Comparison of ENCODE assay signal across 1 cellular context in the genomic region with DNA sequence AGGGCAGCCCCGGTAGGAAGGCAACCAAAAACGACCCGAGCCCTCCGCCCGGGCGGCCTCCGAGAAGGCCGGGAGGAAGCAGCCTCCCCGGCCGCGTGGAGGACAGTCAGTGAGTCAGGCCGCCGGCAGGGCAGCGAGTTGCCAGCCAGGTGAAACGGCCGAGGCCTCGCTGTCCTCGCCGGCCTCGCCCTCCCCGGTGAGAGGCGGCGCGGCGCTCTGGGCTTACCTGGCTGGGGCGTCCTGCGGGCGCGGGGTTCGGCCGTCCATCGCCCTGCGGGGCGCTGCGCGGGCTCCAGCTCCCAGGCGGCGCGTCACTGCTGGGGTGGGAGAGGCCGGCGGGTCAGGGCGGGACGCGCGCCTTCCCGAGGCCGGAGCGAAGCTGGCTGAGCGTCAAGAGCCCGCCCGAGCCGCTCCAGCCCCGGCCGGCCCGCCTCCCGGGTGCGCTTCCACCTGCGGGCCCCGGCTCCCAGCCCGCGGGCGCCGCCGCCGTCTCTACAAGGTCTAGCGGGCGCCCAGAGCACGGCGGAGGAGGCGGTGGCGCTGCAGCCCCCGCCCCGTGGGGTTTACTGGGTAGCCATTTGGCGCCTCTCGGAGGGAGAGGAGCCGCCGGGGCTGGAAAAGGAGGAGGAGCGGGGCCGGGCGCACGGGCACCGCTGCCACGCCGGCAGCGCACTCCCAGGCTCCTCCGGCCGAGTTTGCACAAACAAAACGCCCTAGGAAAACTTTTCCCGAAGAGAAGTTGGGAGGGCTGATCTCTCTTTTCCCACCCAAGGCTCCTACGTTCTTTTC.
TF ChIP-seq lines count a peak whose summit lies in the region.

No MANE protein-coding gene starts in this region.

TF ChIP-seq in HepG2, 621 proteins besides CTCF, POLR2A, EP300 and RAD21 (continued from another document and continues in another):
- no peak for TF ChIP-seq ZSCAN5A (CRISPR knock-in tag; IDR thresholded peaks at IDR 0.05; ENCODE audit: borderline replicate concordance)
- TF ChIP-seq ZNF841 (CRISPR knock-in tag; IDR thresholded peaks at IDR 0.05; ENCODE audit: borderline replicate concordance) = no peak; the same call in 1 of the 2 replicates
- TF ChIP-seq NCOA1 (CRISPR knock-in tag; IDR thresholded peaks at IDR 0.05) = peak; percentile 76; the same call in 1 of the 2 replicates
- TF ChIP-seq ZNF737 (CRISPR knock-in tag; IDR thresholded peaks at IDR 0.05; ENCODE audit: borderline replicate concordance) = no peak
- 0 out of 2 replicates have a peak, but pooled peaks have one; percentile 38 for TF ChIP-seq IRF2 (CRISPR knock-in tag; IDR thresholded peaks at IDR 0.05)
- TF ChIP-seq EZH2 (conservative IDR thresholded peaks at IDR 0.05; ENCODE audit: low read depth, low read length) = no peak
- TF ChIP-seq DZIP1 (CRISPR knock-in tag; IDR thresholded peaks at IDR 0.05) = 0 out of 2 replicates have a peak, but pooled peaks have one; percentile 68
- no peak for TF ChIP-seq ONECUT2 (CRISPR knock-in tag; IDR thresholded peaks at IDR 0.05)
- TF ChIP-seq SOX13 (IDR thresholded peaks at IDR 0.05) = no peak
- TF ChIP-seq SOX13 (CRISPR knock-in tag; conservative IDR thresholded peaks at IDR 0.05 in 1 of 2, IDR thresholded peaks at IDR 0.05 in 1 of 2) = peak in 1 of 2 experiments; percentile 18; a peak in 1 of 4 replicates
- TF ChIP-seq PHF8 (CRISPR knock-in tag; IDR thresholded peaks at IDR 0.05) = peak; percentile 61; the same call in 1 of the 2 replicates
- peak; percentile 33; the same call in 1 of the 2 replicates for TF ChIP-seq ZNF138 (CRISPR knock-in tag; IDR thresholded peaks at IDR 0.05; ENCODE audit: low read depth)
- TF ChIP-seq ZNF431 (CRISPR knock-in tag; IDR thresholded peaks at IDR 0.05; ENCODE audit: borderline replicate concordance, low read depth) = no peak
- no peak for TF ChIP-seq FOSL1 (CRISPR knock-in tag; IDR thresholded peaks at IDR 0.05; ENCODE audit: borderline replicate concordance)
- TF ChIP-seq PRDM15 (CRISPR knock-in tag; IDR thresholded peaks at IDR 0.05) = no peak
- no peak for TF ChIP-seq NR0B2 (CRISPR knock-in tag; IDR thresholded peaks at IDR 0.05)
- peak; percentile 85 for TF ChIP-seq THAP7 (CRISPR knock-in tag; IDR thresholded peaks at IDR 0.05)
- no peak for TF ChIP-seq ZNF597 (CRISPR knock-in tag; IDR thresholded peaks at IDR 0.05)
- no peak for TF ChIP-seq ZNF274 (CRISPR knock-in tag; IDR thresholded peaks at IDR 0.05)
- TF ChIP-seq ZNF282 (IDR thresholded peaks at IDR 0.05; ENCODE audit: partially characterized antibody) = no peak
- no peak for TF ChIP-seq ZNF275 (CRISPR knock-in tag; IDR thresholded peaks at IDR 0.05; ENCODE audit: borderline replicate concordance)
- TF ChIP-seq, protein P1, sequence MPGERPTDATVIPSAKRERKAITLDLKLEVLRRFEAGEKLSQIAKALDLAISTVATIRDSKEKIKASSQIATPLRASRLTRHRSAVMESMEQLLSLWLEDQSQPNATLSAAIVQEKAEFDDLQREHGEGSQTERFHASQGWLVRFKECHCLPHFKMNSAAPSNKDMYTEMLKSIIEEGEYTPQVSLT (CRISPR knock-in tag; IDR thresholded peaks at IDR 0.05; ENCODE audit: borderline replicate concordance, low read depth) = no peak
- no peak for TF ChIP-seq ZNF773 (CRISPR knock-in tag; IDR thresholded peaks at IDR 0.05; ENCODE audit: borderline replicate concordance)
- TF ChIP-seq ATRX (CRISPR knock-in tag; IDR thresholded peaks at IDR 0.05; ENCODE audit: borderline replicate concordance) = no peak
- TF ChIP-seq, protein P2, sequence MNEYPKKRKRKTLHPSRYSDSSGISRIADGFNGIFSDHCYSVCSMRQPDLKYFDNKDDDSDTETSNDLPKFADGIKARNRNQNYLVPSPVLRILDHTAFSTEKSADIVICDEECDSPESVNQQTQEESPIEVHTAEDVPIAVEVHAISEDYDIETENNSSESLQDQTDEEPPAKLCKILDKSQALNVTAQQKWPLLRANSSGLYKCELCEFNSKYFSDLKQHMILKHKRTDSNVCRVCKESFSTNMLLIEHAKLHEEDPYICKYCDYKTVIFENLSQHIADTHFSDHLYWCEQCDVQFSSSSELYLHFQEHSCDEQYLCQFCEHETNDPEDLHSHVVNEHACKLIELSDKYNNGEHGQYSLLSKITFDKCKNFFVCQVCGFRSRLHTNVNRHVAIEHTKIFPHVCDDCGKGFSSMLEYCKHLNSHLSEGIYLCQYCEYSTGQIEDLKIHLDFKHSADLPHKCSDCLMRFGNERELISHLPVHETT (CRISPR knock-in tag; conservative IDR thresholded peaks at IDR 0.05) = no peak
- TF ChIP-seq, protein P3, sequence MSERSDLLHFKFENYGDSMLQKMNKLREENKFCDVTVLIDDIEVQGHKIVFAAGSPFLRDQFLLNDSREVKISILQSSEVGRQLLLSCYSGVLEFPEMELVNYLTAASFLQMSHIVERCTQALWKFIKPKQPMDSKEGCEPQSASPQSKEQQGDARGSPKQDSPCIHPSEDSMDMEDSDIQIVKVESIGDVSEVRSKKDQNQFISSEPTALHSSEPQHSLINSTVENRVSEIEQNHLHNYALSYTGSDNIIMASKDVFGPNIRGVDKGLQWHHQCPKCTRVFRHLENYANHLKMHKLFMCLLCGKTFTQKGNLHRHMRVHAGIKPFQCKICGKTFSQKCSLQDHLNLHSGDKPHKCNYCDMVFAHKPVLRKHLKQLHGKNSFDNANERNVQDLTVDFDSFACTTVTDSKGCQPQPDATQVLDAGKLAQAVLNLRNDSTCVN (CRISPR knock-in tag; IDR thresholded peaks at IDR 0.05; ENCODE audit: borderline replicate concordance) = no peak
- no peak for TF ChIP-seq ATAD3A (CRISPR knock-in tag; IDR thresholded peaks at IDR 0.05)
- TF ChIP-seq, protein P4, sequence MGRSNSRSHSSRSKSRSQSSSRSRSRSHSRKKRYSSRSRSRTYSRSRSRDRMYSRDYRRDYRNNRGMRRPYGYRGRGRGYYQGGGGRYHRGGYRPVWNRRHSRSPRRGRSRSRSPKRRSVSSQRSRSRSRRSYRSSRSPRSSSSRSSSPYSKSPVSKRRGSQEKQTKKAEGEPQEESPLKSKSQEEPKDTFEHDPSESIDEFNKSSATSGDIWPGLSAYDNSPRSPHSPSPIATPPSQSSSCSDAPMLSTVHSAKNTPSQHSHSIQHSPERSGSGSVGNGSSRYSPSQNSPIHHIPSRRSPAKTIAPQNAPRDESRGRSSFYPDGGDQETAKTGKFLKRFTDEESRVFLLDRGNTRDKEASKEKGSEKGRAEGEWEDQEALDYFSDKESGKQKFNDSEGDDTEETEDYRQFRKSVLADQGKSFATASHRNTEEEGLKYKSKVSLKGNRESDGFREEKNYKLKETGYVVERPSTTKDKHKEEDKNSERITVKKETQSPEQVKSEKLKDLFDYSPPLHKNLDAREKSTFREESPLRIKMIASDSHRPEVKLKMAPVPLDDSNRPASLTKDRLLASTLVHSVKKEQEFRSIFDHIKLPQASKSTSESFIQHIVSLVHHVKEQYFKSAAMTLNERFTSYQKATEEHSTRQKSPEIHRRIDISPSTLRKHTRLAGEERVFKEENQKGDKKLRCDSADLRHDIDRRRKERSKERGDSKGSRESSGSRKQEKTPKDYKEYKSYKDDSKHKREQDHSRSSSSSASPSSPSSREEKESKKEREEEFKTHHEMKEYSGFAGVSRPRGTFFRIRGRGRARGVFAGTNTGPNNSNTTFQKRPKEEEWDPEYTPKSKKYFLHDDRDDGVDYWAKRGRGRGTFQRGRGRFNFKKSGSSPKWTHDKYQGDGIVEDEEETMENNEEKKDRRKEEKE (IDR thresholded peaks at IDR 0.05) = no peak
- no peak for TF ChIP-seq TCF7 (IDR thresholded peaks at IDR 0.05; ENCODE audit: low read depth)
- peak; percentile 90; the same call in 1 of the 2 replicates for TF ChIP-seq ZNF468 (CRISPR knock-in tag; IDR thresholded peaks at IDR 0.05)
- TF ChIP-seq ZSCAN30 (CRISPR knock-in tag; IDR thresholded peaks at IDR 0.05) = no peak
- TF ChIP-seq REL (CRISPR knock-in tag; conservative IDR thresholded peaks at IDR 0.05) = no peak
- TF ChIP-seq TBP (CRISPR knock-in tag; IDR thresholded peaks at IDR 0.05) = no peak
- no peak for TF ChIP-seq NFE2 (CRISPR knock-in tag; IDR thresholded peaks at IDR 0.05)
- no peak for TF ChIP-seq ZNF180 (CRISPR knock-in tag; IDR thresholded peaks at IDR 0.05; ENCODE audit: borderline replicate concordance, low read depth)
- no peak for TF ChIP-seq JARID2 (CRISPR knock-in tag; IDR thresholded peaks at IDR 0.05; ENCODE audit: insufficient replicate concordance)
- peak; percentile 59 for TF ChIP-seq ZNF883 (CRISPR knock-in tag; IDR thresholded peaks at IDR 0.05; ENCODE audit: not compliant biosample characterization)
